In the genomic region with DNA sequence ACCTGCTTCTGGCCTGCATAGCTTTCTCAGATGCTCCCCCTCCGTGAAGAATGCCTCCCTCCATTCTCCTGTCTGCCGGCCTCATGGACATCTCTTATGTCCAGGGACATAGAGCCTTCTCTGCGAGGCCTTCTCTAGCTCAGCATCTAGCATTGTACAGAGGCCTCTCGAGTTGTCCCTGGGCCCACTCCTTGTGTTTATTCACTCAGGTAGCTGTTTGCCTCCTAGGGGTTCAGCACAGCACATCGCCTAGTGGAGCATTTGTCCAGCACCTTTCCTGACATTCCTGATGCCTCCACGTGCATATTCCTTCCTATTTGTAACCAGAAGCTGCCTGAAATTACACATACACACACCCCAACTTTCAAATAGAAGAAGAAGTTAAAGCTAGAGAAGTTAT, we compare ENCODE assay signal across 24 cellular contexts.
DNase-seq lines count a peak whose midpoint lies in the region; ATAC-seq, FAIRE-seq and TF ChIP-seq lines count a peak whose summit lies in the region.
"Had no signal": no experiment of that assay in that cellular context is flagged by ENCODE, and none has a peak within 500 bp of the region (broad histone marks: within the 10 kb centered on the region; RNA-seq: fewer than 3 reads in every experiment).

No MANE protein-coding gene starts in this region.

- no TSS peak for BruUV-seq in HepG2 (replicated peaks; lab: Mats Ljungman, UMichigan)

- H3K4me1 Mint-ChIP-seq in dendritic cell treated with granulocyte-macrophage colony-stimulating factor and Interleukin-4, amounts not matched to agents 40 ng/mL and 50 ng/mL, for 4 days (ENCODE audit: low read depth): peaks cover 49% of the 10 kb centered on the region
- H3K4me1 Mint-ChIP-seq in progenitor cell of endocrine pancreas (ENCODE audit: low read depth): peaks cover 16% of the 10 kb centered on the region
- peaks cover 42 to 51% of the 10 kb centered on the region in 2 donors for H3K4me1 Mint-ChIP-seq in natural killer cell

- H3K36me3 Mint-ChIP-seq in dendritic cell treated with granulocyte-macrophage colony-stimulating factor and Interleukin-4, amounts not matched to agents 40 ng/mL and 50 ng/mL, for 4 days (ENCODE audit: low read depth): peaks cover 58% of the 10 kb centered on the region
- peaks cover 2% of the 10 kb centered on the region for H3K36me3 Mint-ChIP-seq in progenitor cell of endocrine pancreas (ENCODE audit: insufficient read depth)
- H3K36me3 Mint-ChIP-seq in natural killer cell: no peaks in the 10 kb centered on the region

- CTCF ChIA-PET in HepG2 (lab: Yijun Ruan, JAX; ENCODE audit: low intra/inter-chr PET ratio, low total read pairs): no interaction called here

- H3K9me3 ChIP-seq in HepG2 (ENCODE audit: low read length): no peaks in the 10 kb centered on the region
- H3K9me3 ChIP-seq: Peyer's patch had no signal

- peak; percentile 83 for ATAC-seq in HepG2
- no peak for ATAC-seq in natural killer cell
- ATAC-seq: GM23338, SK-N-SH treated with all-trans-retinoic acid at 6 μM for 48 hours had no signal

- no peak overlapping the region for H2AFZ ChIP-seq in HepG2 (ENCODE audit: low read length)
- H2AFZ ChIP-seq: GM23338 had no signal

- peaks cover 0 to 1% of the 10 kb centered on the region in 2 experiments; a peak in 3 of 5 replicates for H3K36me3 ChIP-seq in HepG2 (replicated peaks in 1 of 2; ENCODE audit: control insufficient read depth in 1 of 2, insufficient read depth in 2 of 2, low read length in 2 of 2)
- H3K36me3 ChIP-seq: Peyer's patch had no signal

- no peak for FAIRE-seq in HepG2 (lab: Jason Lieb, UNC)
- FAIRE-seq: D721Med, HTR-8/SVneo had no signal

- H3K27ac ChIP-seq in HepG2 (ENCODE audit: extremely low read length, insufficient read depth, low read length): peak overlapping the region; percentile 66
- H3K27ac ChIP-seq: BLaER1 treated with 17β-estradiol and CSF1 and Interleukin-3, amounts not matched to agents 10 nM and 100 nM had no signal

- no peak for TF ChIP-seq EP300 in HepG2 (IDR thresholded peaks at IDR 0.05; ENCODE audit: low read depth in 2 of 2, low read length in 2 of 2)
- TF ChIP-seq EP300 in HepG2 (CRISPR knock-in tag; IDR thresholded peaks at IDR 0.05; ENCODE audit: borderline replicate concordance): no peak

- TF ChIP-seq POLR2A in HepG2 (IDR thresholded peaks at IDR 0.05; ENCODE audit: insufficient read depth in 1 of 2, low read depth in 2 of 2, low read length in 2 of 2): no peak

- H3K9ac ChIP-seq in HepG2 (ENCODE audit: insufficient read depth, low read depth, low read length): no peak overlapping the region; the same call in 1 of the 2 replicates
- H3K9ac ChIP-seq: BLaER1 treated with 17β-estradiol and CSF1 and Interleukin-3, amounts not matched to agents 10 nM and 100 nM had no signal

- TF ChIP-seq RAD21 in HepG2 (CRISPR knock-in tag; IDR thresholded peaks at IDR 0.05): no peak

- peak overlapping the region; percentile 56 for H3K27ac Mint-ChIP-seq in dendritic cell treated with granulocyte-macrophage colony-stimulating factor and Interleukin-4, amounts not matched to agents 40 ng/mL and 50 ng/mL, for 4 days
- H3K27ac Mint-ChIP-seq in progenitor cell of endocrine pancreas (peak overlapping the region; percentile 42), natural killer cell (peak overlapping the region in 1 of 2 donors; percentile 70)
- H3K27ac Mint-ChIP-seq: GM23338 had no signal

- H3K4me3 Mint-ChIP-seq in dendritic cell treated with granulocyte-macrophage colony-stimulating factor and Interleukin-4, amounts not matched to agents 40 ng/mL and 50 ng/mL, for 4 days: no peak overlapping the region
- H3K4me3 Mint-ChIP-seq in progenitor cell of endocrine pancreas (ENCODE audit: low read depth): no peak overlapping the region
- H3K4me3 Mint-ChIP-seq in natural killer cell: no peak overlapping the region
- H3K4me3 Mint-ChIP-seq: CD8-positive, alpha-beta memory T cell; GM23338 had no signal

- no peaks in the 10 kb centered on the region for H3K27me3 Mint-ChIP-seq in dendritic cell treated with granulocyte-macrophage colony-stimulating factor and Interleukin-4, amounts not matched to agents 40 ng/mL and 50 ng/mL, for 4 days
- no peaks in the 10 kb centered on the region for H3K27me3 Mint-ChIP-seq in progenitor cell of endocrine pancreas
- no peaks in the 10 kb centered on the region for H3K27me3 Mint-ChIP-seq in natural killer cell (ENCODE audit: low read depth in 2 of 2)
- H3K27me3 Mint-ChIP-seq: CD8-positive, alpha-beta memory T cell; IgD-negative memory B cell had no signal

- DNase-seq in HuH-7 (ENCODE audit: low spot score) (peak; percentile 28), HepG2 (ENCODE audit: low spot score) (peak; percentile 10), progenitor cell of endocrine pancreas (ENCODE audit: low spot score, unreplicated experiment) (no peak), natural killer cell (no peak), DMS153 treated with DMSO at 0.1 percent for 48 hours (lab: John Stamatoyannopoulos, UW; ENCODE audit: unreplicated experiment) (no peak), amygdala (lab: John Stamatoyannopoulos, UW) (no peak), SW480 (ENCODE audit: low spot score) (no peak)
- DNase-seq: CD8-positive, alpha-beta memory T cell; EL; GF-D8; HCEC 1CT; NCI-H1694; NCI-H2081; NCI-H2171; NCI-H524 treated with DMSO at 0.1 percent for 48 hours; NCI-H82; Peyer's patch had no signal

- intact Hi-C loops in dendritic cell treated with granulocyte-macrophage colony-stimulating factor and Interleukin-4, amounts not matched to agents 40 ng/mL and 50 ng/mL, for 4 days (cut with micrococcal nuclease): no loop called here
- intact Hi-C loops in HepG2 (cut with micrococcal nuclease; ENCODE audit: unreplicated experiment): loop anchor here (1.0 kb wide), 1 partner anchor 72 kb away; no protein-coding TSS in a partner anchor
- intact Hi-C loops in natural killer cell (cut with micrococcal nuclease): no loop called here

- no peaks in the 10 kb centered on the region for H4K20me1 ChIP-seq in HepG2 (ENCODE audit: insufficient read depth, low read length)

- H3K4me3 ChIP-seq in HepG2 (replicated peaks in 1 of 3; ENCODE audit: insufficient read depth in 1 of 3, low read depth in 2 of 3, low read length in 3 of 3): peak overlapping the region in 2 of 3 experiments; percentile 14 to 17; a peak in 4 of 6 replicates
- H3K4me3 ChIP-seq: BLaER1 treated with 17β-estradiol and CSF1 and Interleukin-3, amounts not matched to agents 10 nM and 100 nM; GM23338 had no signal

- H3K4me1 ChIP-seq in HepG2 (ENCODE audit: insufficient read depth, low read length): peaks cover 43% of the 10 kb centered on the region

- H3K27me3 ChIP-seq in HepG2 (ENCODE audit: control insufficient read depth in 1 of 2, insufficient read depth in 2 of 2, low read length in 2 of 2): no peaks in the 10 kb centered on the region
- H3K27me3 ChIP-seq: BLaER1 treated with 17β-estradiol and CSF1 and Interleukin-3, amounts not matched to agents 10 nM and 100 nM; Peyer's patch had no signal

- TF ChIP-seq CTCF in HepG2 (CRISPR knock-in tag; IDR thresholded peaks at IDR 0.05): 0 out of 2 replicates have a peak, but pooled peaks have one; percentile 13
- peak; percentile 14 for TF ChIP-seq CTCF in progenitor cell of endocrine pancreas (IDR thresholded peaks at IDR 0.05; ENCODE audit: unreplicated experiment)
- no peak for TF ChIP-seq CTCF in natural killer cell (IDR thresholded peaks at IDR 0.05)

- H3K9me3 Mint-ChIP-seq in dendritic cell treated with granulocyte-macrophage colony-stimulating factor and Interleukin-4, amounts not matched to agents 40 ng/mL and 50 ng/mL, for 4 days: no peaks in the 10 kb centered on the region
- H3K9me3 Mint-ChIP-seq in progenitor cell of endocrine pancreas (ENCODE audit: low read depth): no peaks in the 10 kb centered on the region
- H3K9me3 Mint-ChIP-seq in natural killer cell: no peaks in the 10 kb centered on the region
- H3K9me3 Mint-ChIP-seq: GM23338 had no signal

- POLR2A ChIA-PET in HepG2 (lab: Yijun Ruan, JAX): interaction anchor here (1.0 to 2.1 kb wide), 2 partner anchors 71 to 101 kb away, joined by 3 to 8 read pairs; partner anchors contain the start of gene TBC1D22A

- in situ Hi-C loops in HepG2 (cut with HindIII; ENCODE audit: extremely low pct_ligation_motif_present, low pct_unique_long_range_greater_than_20kb): no loop called here

- 16% methylated on average over 6 of the region's 6 CpGs for WGBS in HepG2 (ENCODE audit: low lambda C conversion rate)

- H3K4me2 ChIP-seq in HepG2 (ENCODE audit: low read depth, low read length): peak overlapping the region; percentile 66
- H3K4me2 ChIP-seq: GM23338 had no signal

- peaks cover 9% of the 10 kb centered on the region for H3K79me2 ChIP-seq in HepG2 (ENCODE audit: insufficient read depth, low read length)

TF ChIP-seq in HepG2, 621 proteins besides CTCF, POLR2A, EP300 and RAD21 (continues in another document):
- no peak for TF ChIP-seq HIVEP1 (CRISPR knock-in tag; IDR thresholded peaks at IDR 0.05)
- TF ChIP-seq, protein P1, sequence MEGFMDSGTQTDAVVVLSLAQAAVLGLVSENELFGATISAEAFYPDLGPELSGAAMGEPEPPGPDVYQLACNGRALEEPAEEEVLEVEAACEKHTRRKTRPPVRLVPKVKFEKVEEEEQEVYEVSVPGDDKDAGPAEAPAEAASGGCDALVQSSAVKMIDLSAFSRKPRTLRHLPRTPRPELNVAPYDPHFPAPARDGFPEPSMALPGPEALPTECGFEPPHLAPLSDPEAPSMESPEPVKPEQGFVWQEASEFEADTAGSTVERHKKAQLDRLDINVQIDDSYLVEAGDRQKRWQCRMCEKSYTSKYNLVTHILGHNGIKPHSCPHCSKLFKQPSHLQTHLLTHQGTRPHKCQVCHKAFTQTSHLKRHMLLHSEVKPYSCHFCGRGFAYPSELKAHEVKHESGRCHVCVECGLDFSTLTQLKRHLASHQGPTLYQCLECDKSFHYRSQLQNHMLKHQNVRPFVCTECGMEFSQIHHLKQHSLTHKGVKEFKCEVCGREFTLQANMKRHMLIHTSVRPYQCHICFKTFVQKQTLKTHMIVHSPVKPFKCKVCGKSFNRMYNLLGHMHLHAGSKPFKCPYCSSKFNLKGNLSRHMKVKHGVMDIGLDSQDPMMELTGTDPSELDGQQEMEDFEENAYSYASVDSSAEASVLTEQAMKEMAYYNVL (CRISPR knock-in tag; IDR thresholded peaks at IDR 0.05; ENCODE audit: borderline replicate concordance): peak; percentile 13; the same call in 1 of the 2 replicates
- TF ChIP-seq ZNF496 (CRISPR knock-in tag; IDR thresholded peaks at IDR 0.05; ENCODE audit: insufficient replicate concordance): no peak
- no peak for TF ChIP-seq ZNF160 (CRISPR knock-in tag; IDR thresholded peaks at IDR 0.05)
- TF ChIP-seq JUNB (CRISPR knock-in tag; IDR thresholded peaks at IDR 0.05; ENCODE audit: borderline replicate concordance): no peak
- no peak for TF ChIP-seq IRX3 (CRISPR knock-in tag; IDR thresholded peaks at IDR 0.05; ENCODE audit: borderline replicate concordance, low read depth)

Comparison
In these comparisons a context has a peak if more than half of its experiments do, and no peak if none do; other contexts are left out.
1. DNase-seq: peak in HuH-7 (single experiment) and HepG2 (single experiment); none in progenitor cell of endocrine pancreas (single experiment), natural killer cell (single experiment), DMS153 treated with DMSO at 0.1 percent for 48 hours (single experiment), amygdala (0 of 56) and SW480 (single experiment).